Comparison of ENCODE assay signal across 9 cellular contexts in genomic region chr4:151852202-151852601, GRCh38.
"Had no signal": no experiment of that assay in that cellular context is flagged by ENCODE, and none has a peak within 500 bp of the region (broad histone marks: within the 10 kb centered on the region; RNA-seq: fewer than 3 reads in every experiment).

No MANE protein-coding gene starts in this region.

- H3K9me3 Mint-ChIP-seq: HFFc6 had no signal

- H3K4me1 ChIP-seq: HAP-1 had no signal

- H3K36me3 ChIP-seq: HAP-1 had no signal

- H3K4me3 ChIP-seq: GM23248, HAP-1 had no signal

- H3K27ac ChIP-seq: GM23248, KMS-11 had no signal

- H3K4me2 ChIP-seq: KMS-11 had no signal

- FAIRE-seq: HTR-8/SVneo had no signal

- H3K9ac ChIP-seq: GM23248, KMS-11 had no signal

- H3K9me3 ChIP-seq: HAP-1 had no signal

- H2AFZ ChIP-seq: GM23248 had no signal

- H3K27ac Mint-ChIP-seq: HFFc6 had no signal

- ATAC-seq: HCT116 had no signal

- DNase-seq: GM23248, GOT3, H7, HFFc6, KBM-7 had no signal

- H3K4me3 Mint-ChIP-seq: HFFc6 had no signal
